11 cellular contexts compared by ENCODE assay signal in genomic region chr12:121860699-121861098, GRCh38. TPM values are rescaled to one million over a fixed set of nuclear protein-coding genes. Genes with fewer than 3 reads are reported as not detected.
DNase-seq lines count a peak whose midpoint lies in the region; ATAC-seq, FAIRE-seq and TF ChIP-seq lines count a peak whose summit lies in the region.
"Not testable (repeated sequence)": the region's sequence is repeated elsewhere in the genome, so short reads cannot be mapped to it uniquely, and the experiment has no call there.
"Had no signal": no experiment of that assay in that cellular context is flagged by ENCODE, and none has a peak within 500 bp of the region (broad histone marks: within the 10 kb centered on the region; RNA-seq: fewer than 3 reads in every experiment).

No MANE protein-coding gene starts in this region.

- peak overlapping the region; percentile 86 for H3K27ac Mint-ChIP-seq in nephron progenitor cell

- TF ChIP-seq CTCF in IMR-90 (conservative IDR thresholded peaks at IDR 0.05; ENCODE audit: low read depth, low read length); WERI-Rb-1 (IDR thresholded peaks at IDR 0.05; ENCODE audit: low read depth, low read length); H1 (IDR thresholded peaks at IDR 0.05; ENCODE audit: control extremely low read depth in 1 of 3, insufficient read depth in 1 of 3, low read depth in 1 of 3, low read length in 3 of 3); liver (IDR thresholded peaks at IDR 0.05; ENCODE audit: low read depth, low read length, missing input control); nephron progenitor cell (IDR thresholded peaks at IDR 0.05); spleen (IDR thresholded peaks at IDR 0.05 in 8 of 11, conservative IDR thresholded peaks at IDR 0.05 in 3 of 11); vagina (IDR thresholded peaks at IDR 0.05): not testable (repeated sequence)

- 0 out of 2 replicates have a peak overlapping the region, but pooled peaks have one; percentile 1 for H2BK12ac ChIP-seq in H1 (ENCODE audit: low read depth, low read length)

- 100% methylated on average over 1 of the region's 4 CpGs; no CpG with 5 or more reads in 1 of the 2 experiments for WGBS in IMR-90 (ENCODE audit: extremely low coverage in 2 of 2, insufficient read length in 1 of 2), 2 experiments
- WGBS in H1 (ENCODE audit: extremely low coverage in 1 of 2, insufficient coverage in 1 of 2, insufficient read length in 1 of 2, insufficient replicate concordance in 2 of 2, low coverage in 1 of 2, low lambda C conversion rate in 2 of 2, missing lambda C conversion rate in 1 of 2), 2 experiments: 94% methylated on average over 4 of the region's 4 CpGs; no CpG with 5 or more reads in 1 of the 2 experiments
- 87% methylated on average over 4 of the region's 4 CpGs for WGBS in liver
- 82 to 93% (median 90%) methylated on average over 4 of the region's 4 CpGs for WGBS in spleen, 5 donors

- not testable (repeated sequence) for H3K23ac ChIP-seq in IMR-90 (ENCODE audit: low read depth, low read length); H1 (ENCODE audit: insufficient read length)

- not testable (repeated sequence) for H4K20me1 ChIP-seq in IMR-90 (ENCODE audit: insufficient read depth, low read length); H1 (replicated peaks in 1 of 2; ENCODE audit: control insufficient read depth in 1 of 2, insufficient read depth in 2 of 2, low read length in 2 of 2)

- not testable (repeated sequence) for H3K14ac ChIP-seq in IMR-90 (replicated peaks; ENCODE audit: low read depth, low read length); H1 (ENCODE audit: insufficient read length)

- H3K36me3 Mint-ChIP-seq in nephron progenitor cell (ENCODE audit: low read depth): not testable (repeated sequence)

- peak overlapping the region; percentile 75 for H2AFZ ChIP-seq in IMR-90 (replicated peaks; ENCODE audit: low read length, poor library complexity)
- not testable (repeated sequence) for H2AFZ ChIP-seq in H1 (ENCODE audit: low read length)

- H4K91ac ChIP-seq in IMR-90 (ENCODE audit: insufficient read depth, low read depth, low read length); H1 (replicated peaks; ENCODE audit: insufficient read length, low read length): not testable (repeated sequence)

- CTCF ChIA-PET in IMR-90 (lab: Yijun Ruan, JAX): not testable (repeated sequence)
- CTCF ChIA-PET in H1 (lab: Charles Lee; ENCODE audit: partially characterized antibody): interaction anchor here (0.5 to 4.1 kb wide), 7 partner anchors 9 to 348 kb away, joined by 3 to 20 read pairs (median 3); partner anchors contain the start of gene MORN3

- H2BK20ac ChIP-seq in IMR-90 (ENCODE audit: low read depth, low read length); H1 (ENCODE audit: low read length): not testable (repeated sequence)

- not testable (repeated sequence) for H3K4me2 ChIP-seq in IMR-90 (ENCODE audit: low read depth, low read length); H1 (ENCODE audit: insufficient read depth in 1 of 2, low read depth in 2 of 2, low read length in 2 of 2)

- H3K56ac ChIP-seq in IMR-90 (ENCODE audit: extremely low read depth, insufficient read depth, low read length); H1 (replicated peaks; ENCODE audit: insufficient read length, low read depth, low read length): not testable (repeated sequence)

- peaks cover 14% of the 10 kb centered on the region for H3K27me3 Mint-ChIP-seq in nephron progenitor cell (ENCODE audit: low read depth, poor library complexity)

- H3K79me2 ChIP-seq in H1 (ENCODE audit: control insufficient read depth in 1 of 2, insufficient read depth in 2 of 2, low read length in 2 of 2): not testable (repeated sequence)

- H3K4ac ChIP-seq in IMR-90 (ENCODE audit: low read depth, low read length); H1 (replicated peaks; ENCODE audit: insufficient read length, low read depth, low read length): not testable (repeated sequence)

- H3K9me3 ChIP-seq in IMR-90 (ENCODE audit: control insufficient read depth, insufficient read depth, low read length); WERI-Rb-1 (ENCODE audit: severe bottlenecking); H1 (ENCODE audit: insufficient read depth in 2 of 2, low read depth in 1 of 2, low read length in 1 of 2); liver (ENCODE audit: control insufficient read depth in 4 of 4, low read length in 3 of 4); spleen; vagina: not testable (repeated sequence)

- H2BK5ac ChIP-seq in IMR-90 (ENCODE audit: low read depth, low read length, poor library complexity, severe bottlenecking); H1 (ENCODE audit: low read depth, low read length): not testable (repeated sequence)

- H3K9ac ChIP-seq in IMR-90 (ENCODE audit: low read depth, low read length); H1 (replicated peaks in 1 of 4; ENCODE audit: extremely low read depth in 1 of 4, low read depth in 3 of 4, low read length in 3 of 4); liver (ENCODE audit: low read depth in 1 of 2, low read length in 2 of 2): not testable (repeated sequence)

- H2AK9ac ChIP-seq in IMR-90 (replicated peaks; ENCODE audit: low read depth, low read length, poor library complexity): peak overlapping the region; percentile 82

- not testable (repeated sequence) for H3K36me3 ChIP-seq in IMR-90 (ENCODE audit: control insufficient read depth, insufficient read depth, low read length); WERI-Rb-1; H1 (ENCODE audit: control insufficient read depth in 2 of 4, insufficient read depth in 4 of 4, low read length in 3 of 4); liver (ENCODE audit: control insufficient read depth in 4 of 4, insufficient read depth in 3 of 4, low read depth in 1 of 4, low read length in 3 of 4); spleen; vagina

- not testable (repeated sequence) for H3K79me1 ChIP-seq in IMR-90 (ENCODE audit: low read depth in 1 of 2, low read length in 2 of 2); H1 (ENCODE audit: low read depth, low read length)

- H3K27ac ChIP-seq in IMR-90 (ENCODE audit: insufficient read depth, low read length); H1 (ENCODE audit: low read depth, low read length): not testable (repeated sequence)
- H3K27ac ChIP-seq in WERI-Rb-1 (0 out of 2 replicates have a peak overlapping the region, but pooled peaks have one; percentile 5), liver (ENCODE audit: low read depth in 1 of 2, low read length in 2 of 2) (peak overlapping the region; percentile 93 to 97), spleen (peak overlapping the region in 5 of 8 donors; percentile 55 to 86 (median 81)), vagina (peak overlapping the region; percentile 95)

- H3K9me1 ChIP-seq in IMR-90 (ENCODE audit: insufficient read depth, low read length): peaks cover 14% of the 10 kb centered on the region

- H3K4me3 Mint-ChIP-seq in nephron progenitor cell: not testable (repeated sequence)

- POLR2A ChIA-PET in IMR-90 (lab: Charles Lee; ENCODE audit: unreplicated experiment); H1 (lab: Charles Lee; ENCODE audit: partially characterized antibody): not testable (repeated sequence)

- TF ChIP-seq EP300 in H1 (IDR thresholded peaks at IDR 0.05; ENCODE audit: borderline replicate concordance in 1 of 2, low read depth in 2 of 2, low read length in 2 of 2): not testable (repeated sequence)

- not testable (repeated sequence) for H3K9me3 Mint-ChIP-seq in nephron progenitor cell

- H3K27me3 ChIP-seq in IMR-90 (ENCODE audit: control insufficient read depth, insufficient read depth, low read length); WERI-Rb-1 (ENCODE audit: insufficient read depth, low read depth, severe bottlenecking); H1 (replicated peaks in 1 of 4; ENCODE audit: control insufficient read depth in 3 of 4, extremely low read depth in 1 of 4, insufficient read depth in 3 of 4, low read length in 3 of 4); liver (ENCODE audit: control insufficient read depth in 4 of 4, insufficient read depth in 4 of 4, low read length in 3 of 4); spleen (replicated peaks in 1 of 7); vagina: not testable (repeated sequence)

- not testable (repeated sequence) for H2BK120ac ChIP-seq in IMR-90 (ENCODE audit: low read depth, low read length); H1 (replicated peaks; ENCODE audit: low read depth, low read length)

- peaks cover 66% of the 10 kb centered on the region for H3K4me1 Mint-ChIP-seq in nephron progenitor cell

- TF ChIP-seq POLR2A in IMR-90 (IDR thresholded peaks at IDR 0.05; ENCODE audit: low read depth, low read length); H1 (IDR thresholded peaks at IDR 0.05; ENCODE audit: control extremely low read depth in 1 of 2, low read depth in 2 of 2, low read length in 2 of 2); spleen (IDR thresholded peaks at IDR 0.05); vagina (IDR thresholded peaks at IDR 0.05): not testable (repeated sequence)

- H3K18ac ChIP-seq in IMR-90 (ENCODE audit: low read depth, low read length); H1 (ENCODE audit: extremely low read depth, low read length): not testable (repeated sequence)

- FAIRE-seq in H1 (lab: Jason Lieb, UNC): not testable (repeated sequence)

- not testable (repeated sequence) for DNase-seq in IMR-90; WERI-Rb-1; H1 (ENCODE audit: low read depth in 1 of 2, low spot score in 2 of 2); nephron progenitor cell; spleen; vagina (ENCODE audit: extremely low spot score in 2 of 2)

- not testable (repeated sequence) for H4K5ac ChIP-seq in IMR-90 (ENCODE audit: low read depth, low read length); H1 (ENCODE audit: insufficient read length, low read depth, low read length)

- not testable (repeated sequence) for H2AK5ac ChIP-seq in IMR-90 (ENCODE audit: low read depth, low read length); H1 (ENCODE audit: low read depth, low read length)

- not testable (repeated sequence) for ATAC-seq in IMR-90 (ENCODE audit: low read depth)

- H3K4me3 ChIP-seq in IMR-90 (ENCODE audit: insufficient read depth, low read depth, low read length); WERI-Rb-1 (ENCODE audit: low read depth, low read length); H1 (ENCODE audit: extremely low read depth in 1 of 4, insufficient read depth in 2 of 4, low read depth in 3 of 4, low read length in 4 of 4); liver (ENCODE audit: low read depth in 1 of 3, low read length in 3 of 3); spleen; vagina: not testable (repeated sequence)

- intact Hi-C loops in IMR-90 (cut with micrococcal nuclease); spleen (cut with DNase I; ENCODE audit: low total_unique reads); vagina (cut with DNase I): not testable (repeated sequence)

- not testable (repeated sequence) for TF ChIP-seq RAD21 in IMR-90 (IDR thresholded peaks at IDR 0.05; ENCODE audit: low read length); H1 (IDR thresholded peaks at IDR 0.05 in 1 of 2, conservative IDR thresholded peaks at IDR 0.05 in 1 of 2; ENCODE audit: low read depth in 2 of 2, low read length in 2 of 2); liver (IDR thresholded peaks at IDR 0.05)

- H3K4me1 ChIP-seq in IMR-90 (ENCODE audit: control insufficient read depth, insufficient read depth, low read length) (peaks cover 19% of the 10 kb centered on the region), H1 (replicated peaks in 1 of 4; ENCODE audit: control insufficient read depth in 3 of 4, insufficient read depth in 4 of 4, low read length in 3 of 4) (peaks cover 0 to 17% (median 11%) of the 10 kb centered on the region in 4 experiments; a peak in 5 of 7 replicates), liver (ENCODE audit: control insufficient read depth in 4 of 4, insufficient read depth in 4 of 4, low read length in 3 of 4) (peaks cover 10 to 54% (median 24%) of the 10 kb centered on the region in 4 donors), spleen (peaks cover 0 to 53% (median 14%) of the 10 kb centered on the region in 6 donors), vagina (peaks cover 32% of the 10 kb centered on the region)

- not testable (repeated sequence) for H2BK15ac ChIP-seq in IMR-90 (ENCODE audit: low read depth, low read length); H1 (ENCODE audit: low read length)

- H4K8ac ChIP-seq in IMR-90 (ENCODE audit: low read depth in 2 of 2, low read length in 2 of 2): 0 out of 4 replicates have a peak overlapping the region, but pooled peaks of 1 of the 2 experiments have one; percentile 17
- not testable (repeated sequence) for H4K8ac ChIP-seq in H1 (ENCODE audit: extremely low read depth, insufficient read depth, low read length)

- dilution Hi-C loops in IMR-90 (cut with HindIII; ENCODE audit: low sequenced_read_pairs, unreplicated experiment): not testable (repeated sequence)

- in situ Hi-C loops in IMR-90 (cut with MboI; ENCODE audit: low sequenced_read_pairs): not testable (repeated sequence)

- not testable (repeated sequence) for H3K23me2 ChIP-seq in H1 (ENCODE audit: low read depth, low read length)

- BruUV-seq in IMR-90 (replicated peaks; lab: Mats Ljungman, UMichigan): not testable (repeated sequence)

RNA-seq across cellular contexts. Expression of gene HPD, which starts 2.0 kb away (rescaled TPM):
- total RNA-seq in IMR-90 (2012; rRNA removed) (0.18 TPM in 1 of 2 replicates, not detected in the other), liver (100 to 1,000 TPM in 1 of 2 donors, 10 to 100 TPM in 1; 31.3 to 620 TPM), spleen (1 to 10 TPM in 4 of 7 donors, under 1 TPM in 2, not detected in 1; 0.57 to 2.8 (median 1.7) TPM), vagina (not detected)
- polyA plus RNA-seq in IMR-90 (2012; rRNA removed) (0.14 and 0.15 TPM in 2 replicates), H1 (2011; rRNA removed) (0.28 and 0.48 TPM in 2 replicates), liver (100 to 1,000 TPM; 397 to 812 TPM), spleen (1 to 10 TPM in 1 of 3 donors, under 1 TPM in 2; 0.78 to 1.5 (median 0.86) TPM)
- 0.08 and 0.13 TPM in 2 replicates for polyA plus RNA-seq in IMR-90 (2012; cell fraction: cytosol; rRNA removed)
- 0.38 and 0.45 TPM in 2 replicates for polyA plus RNA-seq in IMR-90 (2012; cell fraction: nucleus; rRNA removed; ENCODE audit: low replicate concordance)
- 0.38 and 0.56 TPM in 2 replicates for total RNA-seq in H1 (2021; fragmentation: NEBNext Ultra II Directional; extraction: Animal tissue kit (Norgen Biotek cat#: 25700))
- polyA plus RNA-seq in H1 (2011; cell fraction: cytosol; rRNA removed): 0.47 TPM
- polyA plus RNA-seq in H1 (2011; cell fraction: nucleus; rRNA removed): 0.20 TPM
- polyA plus RNA-seq in H1 (2012, experiment 1 of 2): 0.29 to 1.0 TPM (median 0.42 TPM) in 4 replicates
- 0.56 TPM for polyA plus RNA-seq in H1 (2012, experiment 2 of 2)
- polyA plus RNA-seq in H1 (2013, experiment 1 of 2): 0.55 TPM
- 0.42 TPM for polyA plus RNA-seq in H1 (2013, experiment 2 of 2)
- polyA minus RNA-seq in H1 (2011; rRNA and poly(A)+ RNA removed): 0.09 and 0.24 TPM in 2 replicates
- polyA minus RNA-seq in H1 (2011; cell fraction: cytosol; rRNA and poly(A)+ RNA removed): not detected
- polyA minus RNA-seq in H1 (2011; cell fraction: nucleus; rRNA and poly(A)+ RNA removed): not detected
- total RNA-seq: A673; CD4-positive, CD25-positive, alpha-beta regulatory T cell; CD8-positive, alpha-beta T cell had no signal
- polyA plus RNA-seq: BJ; CD4-positive, CD25-positive, alpha-beta regulatory T cell had no signal

RNA-seq across cellular contexts. Expression of gene PSMD9, which starts 27.9 kb away (rescaled TPM):
- total RNA-seq in IMR-90 (2012; rRNA removed): 142 and 156 TPM in 2 replicates
- 135 and 138 TPM in 2 replicates for polyA plus RNA-seq in IMR-90 (2012; rRNA removed)
- 82.4 and 236 TPM in 2 replicates for polyA plus RNA-seq in IMR-90 (2012; cell fraction: cytosol; rRNA removed)
- polyA plus RNA-seq in IMR-90 (2012; cell fraction: nucleus; rRNA removed; ENCODE audit: low replicate concordance): 75.4 and 108 TPM in 2 replicates
- total RNA-seq in H1 (2021; fragmentation: NEBNext Ultra II Directional; extraction: Animal tissue kit (Norgen Biotek cat#: 25700)): 28.8 and 33.1 TPM in 2 replicates
- polyA plus RNA-seq in H1 (2011; rRNA removed): 36.1 and 38.5 TPM in 2 replicates
- 91.7 TPM for polyA plus RNA-seq in H1 (2011; cell fraction: cytosol; rRNA removed)
- 40.6 TPM for polyA plus RNA-seq in H1 (2011; cell fraction: nucleus; rRNA removed)
- polyA plus RNA-seq in H1 (2012, experiment 1 of 2): 27.5 to 49.3 TPM (median 44.6 TPM) in 4 replicates
- 19.3 TPM for polyA plus RNA-seq in H1 (2012, experiment 2 of 2)
- 17.6 TPM for polyA plus RNA-seq in H1 (2013, experiment 1 of 2)
- 18.2 TPM for polyA plus RNA-seq in H1 (2013, experiment 2 of 2)
- polyA minus RNA-seq in H1 (2011; rRNA and poly(A)+ RNA removed): 22.3 and 22.4 TPM in 2 replicates
- 34.8 TPM for polyA minus RNA-seq in H1 (2011; cell fraction: cytosol; rRNA and poly(A)+ RNA removed)
- 19.6 TPM for polyA minus RNA-seq in H1 (2011; cell fraction: nucleus; rRNA and poly(A)+ RNA removed)
- total RNA-seq in liver: 10 to 100 TPM; 39.0 to 52.3 TPM
- polyA plus RNA-seq in liver: 10 to 100 TPM; 50.1 to 57.6 TPM
- total RNA-seq in spleen: 10 to 100 TPM; 32.4 to 56.7 (median 43.6) TPM
- 10 to 100 TPM; 29.6 to 62.6 (median 49.6) TPM for polyA plus RNA-seq in spleen
- 46.2 TPM for total RNA-seq in vagina

RNA-seq across cellular contexts. Expression of gene SETD1B, which starts 56.9 kb away (rescaled TPM):
- 0.83 and 0.90 TPM in 2 replicates for total RNA-seq in IMR-90 (2012; rRNA removed)
- polyA plus RNA-seq in IMR-90 (2012; rRNA removed): 5.1 and 5.5 TPM in 2 replicates
- polyA plus RNA-seq in IMR-90 (2012; cell fraction: cytosol; rRNA removed): 3.1 and 3.5 TPM in 2 replicates
- polyA plus RNA-seq in IMR-90 (2012; cell fraction: nucleus; rRNA removed; ENCODE audit: low replicate concordance): 14.8 and 15.1 TPM in 2 replicates
- total RNA-seq in H1 (2021; fragmentation: NEBNext Ultra II Directional; extraction: Animal tissue kit (Norgen Biotek cat#: 25700)): 17.7 and 17.8 TPM in 2 replicates
- 1.3 and 2.3 TPM in 2 replicates for polyA plus RNA-seq in H1 (2011; rRNA removed)
- polyA plus RNA-seq in H1 (2011; cell fraction: cytosol; rRNA removed): 1.2 TPM
- polyA plus RNA-seq in H1 (2011; cell fraction: nucleus; rRNA removed): 4.1 TPM
- 6.5 to 10.1 TPM (median 8.7 TPM) in 4 replicates for polyA plus RNA-seq in H1 (2012, experiment 1 of 2)
- 4.9 TPM for polyA plus RNA-seq in H1 (2012, experiment 2 of 2)
- polyA plus RNA-seq in H1 (2013, experiment 1 of 2): 6.6 TPM
- 5.8 TPM for polyA plus RNA-seq in H1 (2013, experiment 2 of 2)
- polyA minus RNA-seq in H1 (2011; rRNA and poly(A)+ RNA removed): 1.5 and 2.3 TPM in 2 replicates
- 5.3 TPM for polyA minus RNA-seq in H1 (2011; cell fraction: cytosol; rRNA and poly(A)+ RNA removed)
- 4.7 TPM for polyA minus RNA-seq in H1 (2011; cell fraction: nucleus; rRNA and poly(A)+ RNA removed)
- total RNA-seq in liver: 1 to 10 TPM; 4.3 to 7.9 TPM
- 1 to 10 TPM; 1.8 to 5.8 TPM for polyA plus RNA-seq in liver
- total RNA-seq in spleen: 10 to 100 TPM; 19.9 to 37.7 (median 31.8) TPM
- polyA plus RNA-seq in spleen: 10 to 100 TPM in 1 of 3 donors, 1 to 10 TPM in 2; 3.3 to 11.9 (median 5.3) TPM
- 10.6 TPM for total RNA-seq in vagina

RNA-seq across cellular contexts. Expression of gene CFAP251, which starts 57.7 kb away (rescaled TPM):
- total RNA-seq in IMR-90 (2012; rRNA removed) (9.1 and 9.4 TPM in 2 replicates), liver (1 to 10 TPM; 1.6 to 4.0 TPM), spleen (10 to 100 TPM in 1 of 7 donors, 1 to 10 TPM in 6; 3.0 to 10.5 (median 6.1) TPM), vagina (8.8 TPM)
- polyA plus RNA-seq in IMR-90 (2012; rRNA removed) (6.8 and 7.8 TPM in 2 replicates), H1 (2011; rRNA removed) (1.8 and 1.9 TPM in 2 replicates), liver (1 to 10 TPM; 1.8 to 2.1 TPM), spleen (1 to 10 TPM; 1.3 to 2.7 (median 1.7) TPM)
- 4.2 and 6.8 TPM in 2 replicates for polyA plus RNA-seq in IMR-90 (2012; cell fraction: cytosol; rRNA removed)
- 5.3 and 12.5 TPM in 2 replicates for polyA plus RNA-seq in IMR-90 (2012; cell fraction: nucleus; rRNA removed; ENCODE audit: low replicate concordance)
- 2.9 and 3.3 TPM in 2 replicates for total RNA-seq in H1 (2021; fragmentation: NEBNext Ultra II Directional; extraction: Animal tissue kit (Norgen Biotek cat#: 25700))
- 2.1 TPM for polyA plus RNA-seq in H1 (2011; cell fraction: cytosol; rRNA removed)
- 4.9 TPM for polyA plus RNA-seq in H1 (2011; cell fraction: nucleus; rRNA removed)
- polyA plus RNA-seq in H1 (2012, experiment 1 of 2): 1.3 to 3.1 TPM (median 2.2 TPM) in 4 replicates
- polyA plus RNA-seq in H1 (2012, experiment 2 of 2): 0.89 TPM
- 2.7 TPM for polyA plus RNA-seq in H1 (2013, experiment 1 of 2)
- polyA plus RNA-seq in H1 (2013, experiment 2 of 2): 2.4 TPM
- 5.0 and 5.4 TPM in 2 replicates for polyA minus RNA-seq in H1 (2011; rRNA and poly(A)+ RNA removed)
- 1.3 TPM for polyA minus RNA-seq in H1 (2011; cell fraction: cytosol; rRNA and poly(A)+ RNA removed)
- 3.1 TPM for polyA minus RNA-seq in H1 (2011; cell fraction: nucleus; rRNA and poly(A)+ RNA removed)

Comparison
In these comparisons a context has a peak if more than half of its experiments do, and no peak if none do; other contexts are left out.
1. RNA of gene HPD, which starts 2.0 kb away (total RNA-seq): 31.3 to 620 TPM in liver; 0.57 to 2.8 TPM in spleen, 0.38 to 0.56 TPM in H1, not detected in vagina (single experiment) and 0.18 TPM in IMR-90; every median in the first group is over 4 times any median in the second.